ENCODE assay signal across 8 cellular contexts in the genomic region with DNA sequence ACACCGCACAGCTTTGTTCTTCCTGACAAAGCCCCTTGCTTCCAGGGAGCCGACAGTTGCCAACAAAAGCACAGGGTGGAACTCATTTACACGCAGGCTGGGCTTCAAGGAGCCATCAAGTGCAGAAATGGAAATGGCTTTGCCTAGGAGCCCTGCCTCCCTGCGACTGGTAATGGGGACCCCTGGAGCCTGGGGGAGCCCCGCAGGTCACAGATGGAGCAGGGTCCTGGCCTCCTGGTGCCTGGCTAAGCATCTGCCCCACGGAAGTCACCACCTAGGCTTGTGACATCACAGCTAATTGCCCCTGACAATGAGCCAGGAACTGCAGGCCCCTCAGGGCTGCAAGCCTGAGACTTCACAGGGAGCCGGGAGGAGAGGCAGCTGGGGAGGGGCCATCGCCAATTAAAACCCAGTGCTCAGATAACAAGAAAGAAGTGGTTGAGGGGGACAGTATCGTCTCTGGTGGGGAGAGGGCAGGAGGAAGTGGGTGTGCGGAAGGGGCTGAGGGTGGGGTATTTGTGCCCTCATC.
DNase-seq lines count a peak whose midpoint lies in the region; ATAC-seq and TF ChIP-seq lines count a peak whose summit lies in the region.
"Had no signal": no experiment of that assay in that cellular context is flagged by ENCODE, and none has a peak within 500 bp of the region (broad histone marks: within the 10 kb centered on the region; RNA-seq: fewer than 3 reads in every experiment).

No MANE protein-coding gene starts in this region.

- H3K27ac ChIP-seq in Panc1 (ENCODE audit: low read length) (0 out of 2 replicates have a peak overlapping the region, but pooled peaks have one; percentile 34), right cardiac atrium (ENCODE audit: low read length) (no peak overlapping the region), stomach smooth muscle (ENCODE audit: low read length) (peak overlapping the region; percentile 79)

- H3K4me1 ChIP-seq in Loucy (ENCODE audit: insufficient read depth, low read length, poor library complexity, severe bottlenecking), result peaks cover 21% of the 10 kb centered on the region
- peaks cover 23% of the 10 kb centered on the region for H3K4me1 ChIP-seq in Panc1 (ENCODE audit: control insufficient read depth, insufficient read depth, low read length)
- no peaks in the 10 kb centered on the region for H3K4me1 ChIP-seq in right cardiac atrium (ENCODE audit: control insufficient read depth, insufficient read depth, low read length)
- peaks cover 51% of the 10 kb centered on the region for H3K4me1 ChIP-seq in stomach smooth muscle (ENCODE audit: control insufficient read depth, insufficient read depth, low read length)

- H4K20me1 ChIP-seq in Loucy (ENCODE audit: insufficient read depth, low read length, poor library complexity, severe bottlenecking), result no peaks in the 10 kb centered on the region

- no TSS peak for BruUV-seq in Panc1 (replicated peaks; lab: Mats Ljungman, UMichigan)

- no peaks in the 10 kb centered on the region for H3K9me3 ChIP-seq in Loucy (ENCODE audit: insufficient read depth, low read depth, low read length)
- no peaks in the 10 kb centered on the region for H3K9me3 ChIP-seq in Panc1 (ENCODE audit: control insufficient read depth, insufficient read depth, low read depth, low read length)
- no peaks in the 10 kb centered on the region for H3K9me3 ChIP-seq in right cardiac atrium (ENCODE audit: control insufficient read depth, low read length)
- H3K9me3 ChIP-seq in stomach smooth muscle (ENCODE audit: control insufficient read depth in 2 of 2, low read length in 2 of 2), result no peaks in the 10 kb centered on the region

- no peak overlapping the region for H3K4me3 ChIP-seq in Loucy (ENCODE audit: low read length, poor library complexity, severe bottlenecking)
- H3K4me3 ChIP-seq in Panc1 (ENCODE audit: low read depth in 2 of 2, low read length in 2 of 2), result no peak overlapping the region
- no peak overlapping the region for H3K4me3 ChIP-seq in right cardiac atrium (ENCODE audit: low read length)
- peak overlapping the region; percentile 33 to 54 for H3K4me3 ChIP-seq in stomach smooth muscle (ENCODE audit: low read length in 2 of 2)

- H3F3A ChIP-seq in Loucy (ENCODE audit: low read depth), result no peaks in the 10 kb centered on the region

- CTCF ChIA-PET in Panc1 (lab: Charles Lee), result no interaction called here

- no peak overlapping the region; the same call in 1 of the 2 replicates for H2AFZ ChIP-seq in Loucy (ENCODE audit: low read length)

- DNase-seq in Panc1 (ENCODE audit: low read depth, low spot score) (no peak), right cardiac atrium (peak in 2 of 3 donors; percentile 40 to 77), AG20443 (ENCODE audit: low spot score) (no peak), KBM-7 (no peak)
- no peak for DNase-seq in stimulated activated CD4-positive, alpha-beta T cell treated with anti-CD3 and anti-CD28 coated beads, Interleukin-12 subunit alpha, Interleukin-12 subunit beta, amount 100 ng/mL, for 4 hours
- DNase-seq: NCI-H2029 had no signal

- no peaks in the 10 kb centered on the region for H3K9me2 ChIP-seq in Loucy (replicated peaks; ENCODE audit: low read depth, low read length)

- H3K4me2 ChIP-seq in Loucy (ENCODE audit: low read depth, low read length, poor library complexity, severe bottlenecking), result peak overlapping the region; percentile 5

- POLR2A ChIA-PET in Panc1 (lab: Charles Lee), result no interaction called here

- 27% methylated on average over 10 of the region's 10 CpGs for WGBS in right cardiac atrium

- in situ Hi-C loops in Panc1 (cut with HindIII; ENCODE audit: low pct_unique_long_range_greater_than_20kb, low sequenced_read_pairs) (no loop called here), KBM-7 (cut with MboI; ENCODE audit: low pct_unique_long_range_greater_than_20kb, low sequenced_read_pairs) (no loop called here)

- H3K79me2 ChIP-seq in Loucy (ENCODE audit: insufficient read depth, low read length), result no peaks in the 10 kb centered on the region

- no peak for ATAC-seq in Panc1
- peak; percentile 4 to 17 for ATAC-seq in right cardiac atrium

- H3K36me3 ChIP-seq in Loucy (ENCODE audit: insufficient read depth, low read length) (no peaks in the 10 kb centered on the region), Panc1 (ENCODE audit: control insufficient read depth, insufficient read depth, low read length) (no peaks in the 10 kb centered on the region; the same call in 1 of the 2 replicates), stomach smooth muscle (ENCODE audit: control insufficient read depth in 2 of 2, insufficient read depth in 2 of 2, low read length in 2 of 2) (no peaks in the 10 kb centered on the region)

- intact Hi-C loops in Panc1 (cut with micrococcal nuclease; ENCODE audit: unreplicated experiment) (no loop called here), right cardiac atrium (cut with DNase I) (no loop called here)

- H3K27me3 ChIP-seq in Loucy (ENCODE audit: insufficient read depth, low read length, poor library complexity, severe bottlenecking) (no peaks in the 10 kb centered on the region), Panc1 (ENCODE audit: control insufficient read depth, insufficient read depth, low read length) (no peaks in the 10 kb centered on the region), right cardiac atrium (ENCODE audit: control insufficient read depth, insufficient read depth) (no peaks in the 10 kb centered on the region), stomach smooth muscle (ENCODE audit: control insufficient read depth in 1 of 2, insufficient read depth in 2 of 2, low read length in 2 of 2) (no peaks in the 10 kb centered on the region)

- no peak overlapping the region for H3K9ac ChIP-seq in Loucy (ENCODE audit: low read depth, low read length, poor library complexity, severe bottlenecking)
- H3K9ac ChIP-seq in stomach smooth muscle (ENCODE audit: low read length in 2 of 2), result peak overlapping the region; percentile 31 to 36

- TF ChIP-seq CTCF in Loucy (conservative IDR thresholded peaks at IDR 0.05; ENCODE audit: low read length) (no peak), Panc1 (IDR thresholded peaks at IDR 0.05) (no peak)

Comparison
In these comparisons a context has a peak if more than half of its experiments do, and no peak if none do; other contexts are left out.
1. H3K4me3 ChIP-seq: peak in stomach smooth muscle (2 of 2); none in Loucy (single experiment), Panc1 (0 of 2) and right cardiac atrium (single experiment).
2. DNase-seq: peak in right cardiac atrium (2 of 3); none in Panc1 (single experiment), stimulated activated CD4-positive, alpha-beta T cell treated with anti-CD3 and anti-CD28 coated beads, Interleukin-12 subunit alpha, Interleukin-12 subunit beta, amount 100 ng/mL, for 4 hours (single experiment), AG20443 (single experiment) and KBM-7 (single experiment).